23 cellular contexts compared by ENCODE assay signal in the genomic region with DNA sequence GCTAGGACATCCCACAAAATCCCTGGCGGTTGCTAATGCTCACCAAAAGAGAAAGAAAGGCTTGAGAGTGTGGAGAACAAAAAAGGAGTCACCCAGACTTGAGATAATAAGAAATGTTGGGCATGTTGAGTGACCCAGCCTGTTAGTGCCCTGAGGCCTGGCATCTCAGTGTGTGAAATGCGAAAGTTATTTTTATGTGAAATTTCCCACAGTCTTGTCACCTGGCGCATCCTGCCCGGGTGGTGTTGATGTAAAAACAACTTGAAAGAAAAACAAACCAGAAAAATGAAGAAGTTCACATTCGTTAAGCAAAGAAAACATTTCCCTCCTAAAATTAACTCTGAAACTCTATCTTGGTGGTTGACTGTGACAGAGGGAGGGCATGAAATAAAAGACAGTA.
DNase-seq lines count a peak whose midpoint lies in the region; ATAC-seq and TF ChIP-seq lines count a peak whose summit lies in the region.
"Had no signal": no experiment of that assay in that cellular context is flagged by ENCODE, and none has a peak within 500 bp of the region (broad histone marks: within the 10 kb centered on the region; RNA-seq: fewer than 3 reads in every experiment).

No MANE protein-coding gene starts in this region.

- intact Hi-C loops in right cardiac atrium (cut with DNase I), result no loop called here

- H3K9me3 ChIP-seq in right cardiac atrium (ENCODE audit: control insufficient read depth, low read length), result no peaks in the 10 kb centered on the region
- H3K9me3 ChIP-seq in gastroesophageal sphincter, result no peaks in the 10 kb centered on the region
- H3K9me3 ChIP-seq: A549, BE2C, Peyer's patch, SJCRH30 had no signal

- TF ChIP-seq POLR2A in gastroesophageal sphincter (IDR thresholded peaks at IDR 0.05), result no peak

- peaks cover 12% of the 10 kb centered on the region for H3K9me3 Mint-ChIP-seq in stimulated activated naive CD8-positive, alpha-beta T cell treated with anti-CD3 and anti-CD28 coated beads, Interleukin-15, Interleukin-2, amounts not matched to agents 100 ng/mL and 50 ng/mL, for 24 hours
- peaks cover 42% of the 10 kb centered on the region for H3K9me3 Mint-ChIP-seq in activated naive CD8-positive, alpha-beta T cell treated with anti-CD3 and anti-CD28 coated beads, Interleukin-2, amount 50 U/mL, for 24 hours

- H3K4me3 ChIP-seq in right cardiac atrium (ENCODE audit: low read length) (no peak overlapping the region), gastroesophageal sphincter (no peak overlapping the region)
- H3K4me3 ChIP-seq: A549, Peyer's patch, SJCRH30 had no signal

- H3K27me3 ChIP-seq in right cardiac atrium (ENCODE audit: control insufficient read depth, insufficient read depth) (no peaks in the 10 kb centered on the region), gastroesophageal sphincter (no peaks in the 10 kb centered on the region)
- H3K27me3 ChIP-seq: BE2C, Peyer's patch, SJCRH30 had no signal

- no peak for ATAC-seq in stimulated activated naive CD8-positive, alpha-beta T cell treated with anti-CD3 and anti-CD28 coated beads, Interleukin-15, Interleukin-2, amounts not matched to agents 100 U/mL and 50 U/mL, for 24 hours
- ATAC-seq in GM18868 (IDR thresholded peaks at IDR 0.05; ENCODE audit: unreplicated experiment) (peak; percentile 62), HG02840 (IDR thresholded peaks at IDR 0.05; ENCODE audit: low FRiP score, unreplicated experiment) (no peak), right cardiac atrium (no peak), gastroesophageal sphincter (no peak)
- ATAC-seq in activated naive CD8-positive, alpha-beta T cell treated with anti-CD3 and anti-CD28 coated beads, Interleukin-2, amount 50 U/mL, for 24 hours, result no peak
- ATAC-seq: A549 had no signal

- H3K27ac ChIP-seq in right cardiac atrium (ENCODE audit: low read length) (no peak overlapping the region), gastroesophageal sphincter (no peak overlapping the region)
- H3K27ac ChIP-seq: A549, KMS-11, Peyer's patch, SJCRH30 had no signal

- 88% methylated on average over 5 of the region's 5 CpGs for WGBS in right cardiac atrium
- WGBS in gastroesophageal sphincter (ENCODE audit: low coverage in 1 of 2), 2 donors, result 71 to 81% methylated on average over 2 of the region's 5 CpGs

- peaks cover 88% of the 10 kb centered on the region for H3K4me1 Mint-ChIP-seq in stimulated activated naive CD8-positive, alpha-beta T cell treated with anti-CD3 and anti-CD28 coated beads, Interleukin-15, Interleukin-2, amounts not matched to agents 100 ng/mL and 50 ng/mL, for 24 hours (ENCODE audit: low read depth)
- peaks cover 79% of the 10 kb centered on the region for H3K4me1 Mint-ChIP-seq in activated naive CD8-positive, alpha-beta T cell treated with anti-CD3 and anti-CD28 coated beads, Interleukin-2, amount 50 U/mL, for 24 hours
- H3K4me1 Mint-ChIP-seq: CD8-positive, alpha-beta memory T cell had no signal

- peak overlapping the region; percentile 93 for H3K27ac Mint-ChIP-seq in stimulated activated naive CD8-positive, alpha-beta T cell treated with anti-CD3 and anti-CD28 coated beads, Interleukin-15, Interleukin-2, amounts not matched to agents 100 ng/mL and 50 ng/mL, for 24 hours
- peak overlapping the region; percentile 64 for H3K27ac Mint-ChIP-seq in activated naive CD8-positive, alpha-beta T cell treated with anti-CD3 and anti-CD28 coated beads, Interleukin-2, amount 50 U/mL, for 24 hours
- H3K27ac Mint-ChIP-seq: CD8-positive, alpha-beta memory T cell had no signal

- no peak for DNase-seq in stimulated activated naive CD8-positive, alpha-beta T cell treated with anti-CD3 and anti-CD28 coated beads, Interleukin-15, Interleukin-2, amounts not matched to agents 100 U/mL and 50 U/mL, for 24 hours
- DNase-seq in activated naive CD8-positive, alpha-beta T cell treated with anti-CD3 and anti-CD28 coated beads, Interleukin-2, amount 50 U/mL, for 24 hours, result no peak
- DNase-seq in right cardiac atrium, result no peak
- no peak for DNase-seq in GM19240 (ENCODE audit: insufficient read length, low spot score)
- DNase-seq: BE2C; Calu3; CD8-positive, alpha-beta memory T cell; DMS153; H7; NCI-H1105 treated with DMSO at 0.1 percent for 48 hours; NCI-H2029 treated with DMSO at 0.1 percent for 48 hours; NCI-H2171; NCI-H345; NCI-H524 treated with DMSO at 0.1 percent for 48 hours; NCI-H82; Peyer's patch; SJCRH30 had no signal

- peaks cover 63% of the 10 kb centered on the region for H3K36me3 Mint-ChIP-seq in stimulated activated naive CD8-positive, alpha-beta T cell treated with anti-CD3 and anti-CD28 coated beads, Interleukin-15, Interleukin-2, amounts not matched to agents 100 ng/mL and 50 ng/mL, for 24 hours (ENCODE audit: low read depth)
- H3K36me3 Mint-ChIP-seq in activated naive CD8-positive, alpha-beta T cell treated with anti-CD3 and anti-CD28 coated beads, Interleukin-2, amount 50 U/mL, for 24 hours (ENCODE audit: low read depth), result peaks cover 69% of the 10 kb centered on the region
- H3K36me3 Mint-ChIP-seq: CD8-positive, alpha-beta memory T cell had no signal

- H3K4me3 Mint-ChIP-seq in stimulated activated naive CD8-positive, alpha-beta T cell treated with anti-CD3 and anti-CD28 coated beads, Interleukin-15, Interleukin-2, amounts not matched to agents 100 ng/mL and 50 ng/mL, for 24 hours, result peak overlapping the region; percentile 13
- H3K4me3 Mint-ChIP-seq in activated naive CD8-positive, alpha-beta T cell treated with anti-CD3 and anti-CD28 coated beads, Interleukin-2, amount 50 U/mL, for 24 hours, result peak overlapping the region; percentile 40
- H3K4me3 Mint-ChIP-seq: CD8-positive, alpha-beta memory T cell had no signal

- H3K4me1 ChIP-seq in right cardiac atrium (ENCODE audit: control insufficient read depth, insufficient read depth, low read length) (no peaks in the 10 kb centered on the region), gastroesophageal sphincter (no peaks in the 10 kb centered on the region)
- H3K4me1 ChIP-seq: A549, BE2C, Peyer's patch, SJCRH30 had no signal

- TF ChIP-seq CTCF in gastroesophageal sphincter (IDR thresholded peaks at IDR 0.05), result no peak

- no peaks in the 10 kb centered on the region for H3K27me3 Mint-ChIP-seq in stimulated activated naive CD8-positive, alpha-beta T cell treated with anti-CD3 and anti-CD28 coated beads, Interleukin-15, Interleukin-2, amounts not matched to agents 100 ng/mL and 50 ng/mL, for 24 hours
- no peaks in the 10 kb centered on the region for H3K27me3 Mint-ChIP-seq in activated naive CD8-positive, alpha-beta T cell treated with anti-CD3 and anti-CD28 coated beads, Interleukin-2, amount 50 U/mL, for 24 hours

- H3K36me3 ChIP-seq in gastroesophageal sphincter, result no peaks in the 10 kb centered on the region
- H3K36me3 ChIP-seq: BE2C, Peyer's patch, SJCRH30 had no signal

- no peak for TF ChIP-seq EP300 in gastroesophageal sphincter (IDR thresholded peaks at IDR 0.05)
